ENCODE assay signal across 10 cellular contexts in the genomic region with DNA sequence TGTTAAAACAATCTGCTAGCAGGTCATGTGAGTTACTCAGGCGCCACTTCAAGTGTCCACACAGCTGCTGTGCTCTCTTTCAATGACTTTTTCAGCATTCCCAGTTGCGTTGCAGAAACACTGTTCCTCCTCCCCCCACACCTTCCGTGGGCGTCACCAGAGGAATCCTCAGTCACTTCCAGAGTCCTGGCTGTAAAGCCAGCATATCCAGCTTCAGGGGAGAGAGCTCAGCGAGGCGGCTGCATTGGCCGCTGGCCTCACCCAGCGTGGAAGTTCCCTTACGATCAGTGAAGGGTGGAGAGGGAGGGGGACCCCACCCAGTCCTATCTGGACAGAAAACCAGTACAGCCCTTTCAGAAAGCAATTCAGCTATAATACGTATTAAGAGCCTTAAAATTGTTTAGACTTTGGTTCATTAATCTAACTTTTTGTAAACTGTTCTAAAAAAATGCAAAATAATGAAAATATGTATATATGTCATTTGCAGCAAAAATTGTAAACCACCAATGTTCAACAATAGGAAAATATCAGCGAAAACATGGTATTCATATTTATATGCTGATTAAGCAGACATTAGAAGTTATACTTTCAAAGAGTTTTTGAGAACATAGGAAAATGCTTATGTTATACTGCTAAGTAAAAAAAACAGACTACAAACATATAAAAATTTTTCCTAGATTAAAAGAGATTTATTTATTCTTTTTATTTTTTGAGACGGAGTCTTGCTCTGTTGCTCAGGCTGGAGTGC. TPM values are rescaled to one million over a fixed set of nuclear protein-coding genes. Genes with fewer than 3 reads are reported as not detected.
DNase-seq lines count a peak whose midpoint lies in the region; ATAC-seq and TF ChIP-seq lines count a peak whose summit lies in the region.
"Had no signal": no experiment of that assay in that cellular context is flagged by ENCODE, and none has a peak within 500 bp of the region (broad histone marks: within the 10 kb centered on the region; RNA-seq: fewer than 3 reads in every experiment).

No MANE protein-coding gene starts in this region.

- no peak overlapping the region for H3K4ac ChIP-seq in IMR-90 (ENCODE audit: low read depth, low read length)

- H4K91ac ChIP-seq in IMR-90 (ENCODE audit: insufficient read depth, low read depth, low read length): no peak overlapping the region

- H3K79me1 ChIP-seq in IMR-90 (ENCODE audit: low read depth in 1 of 2, low read length in 2 of 2): peaks cover 0 to 5% of the 10 kb centered on the region in 2 experiments; a peak in 3 of 4 replicates

- H3K27me3 ChIP-seq in IMR-90 (ENCODE audit: control insufficient read depth, insufficient read depth, low read length) (peaks cover 28% of the 10 kb centered on the region; the same call in 1 of the 2 replicates), SJCRH30 (peaks cover 11% of the 10 kb centered on the region; the same call in 1 of the 2 replicates)
- H3K27me3 ChIP-seq: BLaER1 had no signal

- H4K5ac ChIP-seq in IMR-90 (ENCODE audit: low read depth, low read length): no peak overlapping the region

- peak overlapping the region; percentile 17; the same call in 1 of the 2 replicates for H3K4me2 ChIP-seq in IMR-90 (ENCODE audit: low read depth, low read length)

- peak overlapping the region; percentile 60 for H2AFZ ChIP-seq in IMR-90 (replicated peaks; ENCODE audit: low read length, poor library complexity)

- H4K20me1 ChIP-seq in IMR-90 (ENCODE audit: insufficient read depth, low read length): no peaks in the 10 kb centered on the region
- H4K20me1 ChIP-seq: BLaER1 had no signal

- H3K9me3 Mint-ChIP-seq in activated T-cell treated with anti-CD3 and anti-CD28 coated beads, Interleukin-2, amount 50 U/mL, for 24 hours: no peaks in the 10 kb centered on the region

- no peaks in the 10 kb centered on the region for H3K9me1 ChIP-seq in IMR-90 (ENCODE audit: insufficient read depth, low read length)

- ATAC-seq in IMR-90 (ENCODE audit: low read depth) (0 out of 2 replicates have a peak, but pooled peaks have one; percentile 4), HG03460 (IDR thresholded peaks at IDR 0.05; ENCODE audit: unreplicated experiment) (no peak), GM19452 (IDR thresholded peaks at IDR 0.05; ENCODE audit: unreplicated experiment) (no peak), HG03280 (IDR thresholded peaks at IDR 0.05; ENCODE audit: unreplicated experiment) (no peak)

- DNase-seq in A172 (ENCODE audit: low spot score): peak; percentile 58
- DNase-seq in IMR-90: peak; percentile 22
- peak; percentile 63 to 76 for DNase-seq in SJCRH30
- peak; percentile 27 for DNase-seq in iris pigment epithelial cell (ENCODE audit: low read depth)
- DNase-seq in activated T-cell treated with anti-CD3 and anti-CD28 coated beads, Interleukin-2, amount 50 U/mL, for 24 hours: no peak

- no peak overlapping the region for H2AK9ac ChIP-seq in IMR-90 (replicated peaks; ENCODE audit: low read depth, low read length, poor library complexity)

- H3K14ac ChIP-seq in IMR-90 (replicated peaks; ENCODE audit: low read depth, low read length): 0 out of 2 replicates have a peak overlapping the region, but pooled peaks have one; percentile 7

- H3K27ac Mint-ChIP-seq in activated T-cell treated with anti-CD3 and anti-CD28 coated beads, Interleukin-2, amount 50 U/mL, for 24 hours: no peak overlapping the region

- H3K4me3 Mint-ChIP-seq in activated T-cell treated with anti-CD3 and anti-CD28 coated beads, Interleukin-2, amount 50 U/mL, for 24 hours: no peak overlapping the region

- H3K4me1 ChIP-seq in IMR-90 (ENCODE audit: control insufficient read depth, insufficient read depth, low read length) (peaks cover 3% of the 10 kb centered on the region; the same call in 1 of the 2 replicates), SJCRH30 (peaks cover 26% of the 10 kb centered on the region)

- in situ Hi-C loops in IMR-90 (cut with MboI; ENCODE audit: low sequenced_read_pairs): no loop called here

- peaks cover 2% of the 10 kb centered on the region for H3K36me3 Mint-ChIP-seq in activated T-cell treated with anti-CD3 and anti-CD28 coated beads, Interleukin-2, amount 50 U/mL, for 24 hours (ENCODE audit: low read depth)

- TF ChIP-seq CTCF in IMR-90 (conservative IDR thresholded peaks at IDR 0.05; ENCODE audit: low read depth, low read length): no peak

- 33% methylated on average over 2 of the region's 12 CpGs; no CpG with 5 or more reads in 1 of the 2 experiments for WGBS in IMR-90 (ENCODE audit: extremely low coverage in 2 of 2, insufficient read length in 1 of 2), 2 experiments

- H2BK15ac ChIP-seq in IMR-90 (ENCODE audit: low read depth, low read length): no peak overlapping the region

- no peak overlapping the region for H3K27ac ChIP-seq in IMR-90 (ENCODE audit: insufficient read depth, low read length)
- H3K27ac ChIP-seq in SJCRH30: peak overlapping the region; percentile 48; the same call in 1 of the 2 replicates
- H3K27ac ChIP-seq: BLaER1 had no signal

- TF ChIP-seq RAD21 in IMR-90 (IDR thresholded peaks at IDR 0.05; ENCODE audit: low read length): no peak

- no peak overlapping the region for H3K56ac ChIP-seq in IMR-90 (ENCODE audit: extremely low read depth, insufficient read depth, low read length)

- H3K18ac ChIP-seq in IMR-90 (ENCODE audit: low read depth, low read length): no peak overlapping the region

- no peak overlapping the region for H4K8ac ChIP-seq in IMR-90 (ENCODE audit: low read depth in 2 of 2, low read length in 2 of 2)

- no peak overlapping the region for H2BK120ac ChIP-seq in IMR-90 (ENCODE audit: low read depth, low read length)

- H2BK5ac ChIP-seq in IMR-90 (ENCODE audit: low read depth, low read length, poor library complexity, severe bottlenecking): no peak overlapping the region

- H3K9ac ChIP-seq in IMR-90 (ENCODE audit: low read depth, low read length): no peak overlapping the region
- H3K9ac ChIP-seq: BLaER1 had no signal

- H3K36me3 ChIP-seq in IMR-90 (ENCODE audit: control insufficient read depth, insufficient read depth, low read length): no peaks in the 10 kb centered on the region
- H3K36me3 ChIP-seq in SJCRH30: no peaks in the 10 kb centered on the region
- H3K36me3 ChIP-seq: BLaER1 had no signal

- POLR2A ChIA-PET in IMR-90 (lab: Charles Lee; ENCODE audit: unreplicated experiment): no interaction called here

- no peak overlapping the region for H2AK5ac ChIP-seq in IMR-90 (ENCODE audit: low read depth, low read length)

- intact Hi-C loops in IMR-90 (cut with micrococcal nuclease): loop anchor here (5.0 to 10.0 kb wide), 2 partner anchors 80 to 237 kb away; a partner anchor contains a TSS

- H3K23ac ChIP-seq in IMR-90 (ENCODE audit: low read depth, low read length): no peak overlapping the region

- CTCF ChIA-PET in IMR-90 (lab: Yijun Ruan, JAX): no interaction called here

- no peak for TF ChIP-seq POLR2A in IMR-90 (IDR thresholded peaks at IDR 0.05; ENCODE audit: low read depth, low read length)

- no peak overlapping the region for H3K4me3 ChIP-seq in IMR-90 (ENCODE audit: insufficient read depth, low read depth, low read length)
- H3K4me3 ChIP-seq in SJCRH30: no peak overlapping the region
- H3K4me3 ChIP-seq: BLaER1 had no signal

- H3K9me3 ChIP-seq in IMR-90 (ENCODE audit: control insufficient read depth, insufficient read depth, low read length): no peaks in the 10 kb centered on the region
- no peaks in the 10 kb centered on the region for H3K9me3 ChIP-seq in SJCRH30 (replicated peaks)
- H3K9me3 ChIP-seq: BLaER1 had no signal

- H2BK20ac ChIP-seq in IMR-90 (ENCODE audit: low read depth, low read length): no peak overlapping the region

- no peaks in the 10 kb centered on the region for H3K27me3 Mint-ChIP-seq in activated T-cell treated with anti-CD3 and anti-CD28 coated beads, Interleukin-2, amount 50 U/mL, for 24 hours

- BruUV-seq in IMR-90 (replicated peaks; lab: Mats Ljungman, UMichigan): no TSS peak

- dilution Hi-C loops in IMR-90 (cut with HindIII; ENCODE audit: low sequenced_read_pairs, unreplicated experiment): no loop called here

- H3K4me1 Mint-ChIP-seq in activated T-cell treated with anti-CD3 and anti-CD28 coated beads, Interleukin-2, amount 50 U/mL, for 24 hours (ENCODE audit: low read depth): peaks cover 31% of the 10 kb centered on the region

TF ChIP-seq in IMR-90, 13 proteins besides CTCF, POLR2A, EP300 and RAD21 (continues in another document):
- no peak for TF ChIP-seq RCOR1 (IDR thresholded peaks at IDR 0.05; ENCODE audit: insufficient replicate concordance, low read length)
- TF ChIP-seq MAZ (IDR thresholded peaks at IDR 0.05; ENCODE audit: borderline replicate concordance, low read depth, low read length): no peak
- TF ChIP-seq BHLHE40 (IDR thresholded peaks at IDR 0.05; ENCODE audit: low read depth, low read length): no peak

RNA-seq across cellular contexts. Expression of a gene that starts 2.8 kb away (rescaled TPM):
- total RNA-seq in A172 (2014; rRNA removed; shearing (Covaris generic)): 0.19 TPM in 1 of 2 replicates, not detected in the other
- total RNA-seq in IMR-90 (2012; rRNA removed): not detected in 2 replicates
- polyA plus RNA-seq in IMR-90 (2012; rRNA removed): not detected in 2 replicates
- 0.01 TPM in 1 of 2 replicates, not detected in the other for polyA plus RNA-seq in IMR-90 (2012; cell fraction: cytosol; rRNA removed)
- 0.18 and 0.23 TPM in 2 replicates for polyA plus RNA-seq in IMR-90 (2012; cell fraction: nucleus; rRNA removed; ENCODE audit: low replicate concordance)
- total RNA-seq in SJCRH30 (2014; rRNA removed; shearing (Covaris generic)): 0.61 and 0.73 TPM in 2 replicates
- total RNA-seq: skeletal muscle tissue had no signal

RNA-seq across cellular contexts. Expression of a gene that starts 5.5 kb away (rescaled TPM):
- total RNA-seq in A172 (2014; rRNA removed; shearing (Covaris generic)): 29.7 and 30.4 TPM in 2 replicates
- total RNA-seq in IMR-90 (2012; rRNA removed): 21.4 and 23.5 TPM in 2 replicates
- 26.6 and 29.8 TPM in 2 replicates for polyA plus RNA-seq in IMR-90 (2012; rRNA removed)
- 32.6 and 35.1 TPM in 2 replicates for polyA plus RNA-seq in IMR-90 (2012; cell fraction: cytosol; rRNA removed)
- polyA plus RNA-seq in IMR-90 (2012; cell fraction: nucleus; rRNA removed; ENCODE audit: low replicate concordance): 129 and 308 TPM in 2 replicates
- 30.9 and 34.4 TPM in 2 replicates for total RNA-seq in SJCRH30 (2014; rRNA removed; shearing (Covaris generic))

RNA-seq across cellular contexts. Expression of a gene that starts 29.8 kb away (rescaled TPM):
- total RNA-seq in A172 (2014; rRNA removed; shearing (Covaris generic)): 3.8 and 3.9 TPM in 2 replicates
- 9.4 and 10.9 TPM in 2 replicates for total RNA-seq in IMR-90 (2012; rRNA removed)
- polyA plus RNA-seq in IMR-90 (2012; rRNA removed): 27.6 and 33.8 TPM in 2 replicates
- polyA plus RNA-seq in IMR-90 (2012; cell fraction: cytosol; rRNA removed): 42.2 and 46.1 TPM in 2 replicates
- 45.4 and 109 TPM in 2 replicates for polyA plus RNA-seq in IMR-90 (2012; cell fraction: nucleus; rRNA removed; ENCODE audit: low replicate concordance)
- not detected in 2 replicates for total RNA-seq in SJCRH30 (2014; rRNA removed; shearing (Covaris generic))

RNA-seq across cellular contexts. Expression of a gene that starts 50.6 kb away (rescaled TPM):
- 39.8 and 44.0 TPM in 2 replicates for total RNA-seq in A172 (2014; rRNA removed; shearing (Covaris generic))
- total RNA-seq in IMR-90 (2012; rRNA removed): 1.4 and 2.2 TPM in 2 replicates
- polyA plus RNA-seq in IMR-90 (2012; rRNA removed): 1.5 and 2.6 TPM in 2 replicates
- polyA plus RNA-seq in IMR-90 (2012; cell fraction: cytosol; rRNA removed): 2.0 TPM in 2 replicates
- 2.4 and 8.5 TPM in 2 replicates for polyA plus RNA-seq in IMR-90 (2012; cell fraction: nucleus; rRNA removed; ENCODE audit: low replicate concordance)
- total RNA-seq in SJCRH30 (2014; rRNA removed; shearing (Covaris generic)): 0.18 TPM in 1 of 2 replicates, not detected in the other
